ENCODE assay signal across 7 cellular contexts in genomic region chr2:241217320-241218031, GRCh38. TPM values are rescaled to one million over a fixed set of nuclear protein-coding genes. Genes with fewer than 3 reads are reported as not detected.
DNase-seq lines count a peak whose midpoint lies in the region; ATAC-seq and TF ChIP-seq lines count a peak whose summit lies in the region.

No MANE protein-coding gene starts in this region.

- ATAC-seq in HG03097 (IDR thresholded peaks at IDR 0.05; ENCODE audit: low FRiP score, unreplicated experiment) (peak; percentile 52), RWPE2 (ENCODE audit: low read depth) (peak; percentile 49), omental fat pad (ENCODE audit: low FRiP score) (peak; percentile 80)

- H3K4me3 ChIP-seq in RWPE2 (ENCODE audit: severe bottlenecking): peak overlapping the region; percentile 23
- no peak overlapping the region for H3K4me3 ChIP-seq in Karpas-422 (ENCODE audit: low read length)

- in situ Hi-C loops in GM13976 (cut with MboI; ENCODE audit: low sequenced_read_pairs, unreplicated experiment): no loop called here

- H3K9me2 ChIP-seq in Karpas-422 (replicated peaks; ENCODE audit: insufficient read depth, low read length): no peaks in the 10 kb centered on the region

- H3K9me3 ChIP-seq in RWPE2 (ENCODE audit: severe bottlenecking): no peaks in the 10 kb centered on the region
- H3K9me3 ChIP-seq in Karpas-422 (ENCODE audit: low read length): no peaks in the 10 kb centered on the region

- H3K79me2 ChIP-seq in Karpas-422 (ENCODE audit: low read length): no peaks in the 10 kb centered on the region

- no peaks in the 10 kb centered on the region for H3K4me1 ChIP-seq in RWPE2 (ENCODE audit: insufficient read depth, poor library complexity, severe bottlenecking)
- peaks cover 12% of the 10 kb centered on the region for H3K4me1 ChIP-seq in Karpas-422 (ENCODE audit: low read length)

- no peak overlapping the region for H3K9ac ChIP-seq in Karpas-422 (ENCODE audit: low read length)

- H3K36me3 ChIP-seq in RWPE2 (ENCODE audit: low read depth): no peaks in the 10 kb centered on the region
- no peaks in the 10 kb centered on the region for H3K36me3 ChIP-seq in Karpas-422 (ENCODE audit: insufficient read depth, low read length)

- TF ChIP-seq CTCF in GM13976 (IDR thresholded peaks at IDR 0.05; ENCODE audit: borderline replicate concordance, control extremely low read depth, extremely low read depth, insufficient read depth, missing control alignments) (no peak), RWPE2 (IDR thresholded peaks at IDR 0.05; ENCODE audit: poor library complexity, severe bottlenecking) (no peak), omental fat pad (IDR thresholded peaks at IDR 0.05) (no peak)

- intact Hi-C loops in cardiac septum (cut with DNase I): loop anchor here (5.0 kb wide), 2 partner anchors 60 to 115 kb away; partner anchors contain the start of gene MTERF4

- H3K27me3 ChIP-seq in RWPE2 (ENCODE audit: insufficient read depth, poor library complexity, severe bottlenecking): no peaks in the 10 kb centered on the region
- H3K27me3 ChIP-seq in Karpas-422 (ENCODE audit: low read length): no peaks in the 10 kb centered on the region

- H2AFZ ChIP-seq in Karpas-422 (ENCODE audit: low read length): no peak overlapping the region

- no peaks in the 10 kb centered on the region; the same call in 1 of the 2 replicates for H4K20me1 ChIP-seq in Karpas-422 (ENCODE audit: insufficient read depth, low read depth, low read length)

- H3K27ac ChIP-seq in RWPE2 (ENCODE audit: poor library complexity, severe bottlenecking) (peak overlapping the region; percentile 46), Karpas-422 (ENCODE audit: low read length) (no peak overlapping the region)

- peak; percentile 90 for DNase-seq in GM13976 (ENCODE audit: low spot score)
- no peak for DNase-seq in RWPE2 (ENCODE audit: low spot score)
- peak in 50 of 58 donors; percentile 25 to 82 (median 59) for DNase-seq in anterior cingulate cortex (lab: John Stamatoyannopoulos, UW)
- DNase-seq in cardiac septum (ENCODE audit: low spot score): peak; percentile 84
- peak; percentile 34 for DNase-seq in omental fat pad (ENCODE audit: low spot score)
- no peak for DNase-seq in Karpas-422

- H3K4me2 ChIP-seq in Karpas-422 (ENCODE audit: low read depth, low read length, poor library complexity, severe bottlenecking): no peak overlapping the region

RNA-seq across cellular contexts. Expression of gene ANO7, which starts 29.0 kb away (rescaled TPM):
- total RNA-seq in cardiac septum: 3.4 TPM
- total RNA-seq in omental fat pad: under 1 TPM in 3 of 4 donors, not detected in 1; 0.50 to 0.65 (median 0.60) TPM
- total RNA-seq in Karpas-422 (2014; rRNA removed; shearing (Covaris generic); ENCODE audit: low replicate concordance): 0.14 and 0.19 TPM in 2 replicates

Comparison
In these comparisons a context has a peak if more than half of its experiments do, and no peak if none do; other contexts are left out.
1. DNase-seq: peak in GM13976 (single experiment), anterior cingulate cortex (50 of 58), cardiac septum (single experiment) and omental fat pad (single experiment); none in RWPE2 (single experiment) and Karpas-422 (single experiment).
2. Peak in every context shown above with its lines, with median percentiles within 50 percentile points of each other: ATAC-seq.